Comparison of ENCODE assay signal across 14 cellular contexts in the genomic region with DNA sequence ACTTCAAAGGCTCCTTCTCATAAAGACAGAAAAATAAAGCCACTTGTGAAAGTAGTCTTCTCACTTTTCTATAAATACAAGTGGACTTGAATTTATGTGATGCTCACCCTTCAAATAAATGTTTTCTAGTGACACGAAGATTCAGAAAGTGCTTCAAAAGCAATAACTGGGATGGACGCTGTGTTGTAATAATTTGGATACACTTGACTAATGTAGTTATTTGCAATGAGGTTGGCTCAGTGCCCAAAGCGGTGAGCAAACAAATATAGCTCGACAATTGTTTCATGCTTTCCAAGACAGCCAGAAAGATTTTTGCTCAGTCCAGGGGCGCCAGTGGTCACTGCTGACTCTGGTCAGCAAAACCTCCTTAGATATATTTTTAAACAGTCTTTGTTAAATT.
DNase-seq lines count a peak whose midpoint lies in the region; ATAC-seq and TF ChIP-seq lines count a peak whose summit lies in the region.
"Had no signal": no experiment of that assay in that cellular context is flagged by ENCODE, and none has a peak within 500 bp of the region (broad histone marks: within the 10 kb centered on the region; RNA-seq: fewer than 3 reads in every experiment).

No MANE protein-coding gene starts in this region.

- no peak overlapping the region for H2AK5ac ChIP-seq in neuronal stem cell (ENCODE audit: low read depth, low read length)

- H3K18ac ChIP-seq in neuronal stem cell (ENCODE audit: low read length) = no peak overlapping the region

- no peak for TF ChIP-seq CTCF in Panc1 (IDR thresholded peaks at IDR 0.05)

- H2BK5ac ChIP-seq in neuronal stem cell (ENCODE audit: low read length) = no peak overlapping the region

- H3K4ac ChIP-seq in neuronal stem cell (ENCODE audit: low read length) = no peak overlapping the region

- WGBS in GM23248 (ENCODE audit: low coverage in 1 of 2, low lambda C conversion rate in 2 of 2, missing lambda C conversion rate in 2 of 2), 2 experiments = 16 to 19% methylated on average over 5 of the region's 5 CpGs
- no CpG with 5 or more reads among the region's 5 CpGs for WGBS in neuronal stem cell (ENCODE audit: extremely low coverage in 2 of 2, insufficient read length in 2 of 2, insufficient replicate concordance in 1 of 2), 2 donors

- no peak overlapping the region for H2BK12ac ChIP-seq in neuronal stem cell (ENCODE audit: low read length)

- H3F3A ChIP-seq in GM23248 (ENCODE audit: insufficient read depth) = no peaks in the 10 kb centered on the region

- H3K4me3 ChIP-seq in GM23248 (no peak overlapping the region), Panc1 (ENCODE audit: low read depth in 2 of 2, low read length in 2 of 2) (no peak overlapping the region), neuronal stem cell (ENCODE audit: low read length in 2 of 2) (no peak overlapping the region)
- H3K4me3 ChIP-seq: SK-N-MC had no signal

- H2AFZ ChIP-seq in GM23248 (no peak overlapping the region), neuronal stem cell (ENCODE audit: low read length) (no peak overlapping the region)

- H3K27me3 ChIP-seq in GM23248 (replicated peaks; ENCODE audit: insufficient read depth) (no peaks in the 10 kb centered on the region), Panc1 (ENCODE audit: control insufficient read depth, insufficient read depth, low read length) (no peaks in the 10 kb centered on the region), neuronal stem cell (ENCODE audit: control insufficient read depth in 3 of 3, insufficient read depth in 3 of 3, low read depth in 1 of 3, low read length in 3 of 3) (no peaks in the 10 kb centered on the region)
- H3K27me3 ChIP-seq: BE2C had no signal

- H3K79me1 ChIP-seq in neuronal stem cell (ENCODE audit: low read depth, low read length) = no peaks in the 10 kb centered on the region

- H3K4me2 ChIP-seq in GM23248 (ENCODE audit: unreplicated experiment) = no peak overlapping the region
- H3K4me2 ChIP-seq in neuronal stem cell (ENCODE audit: insufficient read depth, low read length, poor library complexity, severe bottlenecking) = no peak overlapping the region

- H3K79me2 ChIP-seq in GM23248 (ENCODE audit: insufficient read depth) = no peaks in the 10 kb centered on the region

- H3K36me3 ChIP-seq in GM23248 (ENCODE audit: low read depth) (no peaks in the 10 kb centered on the region), Panc1 (ENCODE audit: control insufficient read depth, insufficient read depth, low read length) (no peaks in the 10 kb centered on the region), neuronal stem cell (replicated peaks in 1 of 2; ENCODE audit: control insufficient read depth in 2 of 2, insufficient read depth in 2 of 2, low read length in 2 of 2) (no peaks in the 10 kb centered on the region)
- H3K36me3 ChIP-seq: BE2C had no signal

- intact Hi-C loops in Panc1 (cut with micrococcal nuclease; ENCODE audit: unreplicated experiment) = no loop called here

- CTCF ChIA-PET in Panc1 (lab: Charles Lee) = no interaction called here

- no peak overlapping the region for H2BK120ac ChIP-seq in neuronal stem cell (ENCODE audit: low read depth, low read length)

- in situ Hi-C loops in GM23248 (cut with MboI) = no loop called here
- in situ Hi-C loops in Panc1 (cut with HindIII; ENCODE audit: low pct_unique_long_range_greater_than_20kb, low sequenced_read_pairs) = no loop called here

- POLR2A ChIA-PET in Panc1 (lab: Charles Lee) = no interaction called here

- no peak overlapping the region for H3K27ac ChIP-seq in GM23248
- no peak overlapping the region for H3K27ac ChIP-seq in Panc1 (ENCODE audit: low read length)
- H3K27ac ChIP-seq in neuronal stem cell (replicated peaks; ENCODE audit: low read length) = no peak overlapping the region
- H3K27ac ChIP-seq: HL-60, SK-N-MC had no signal

- no peak overlapping the region for H2BK15ac ChIP-seq in neuronal stem cell (ENCODE audit: low read length)

- no peaks in the 10 kb centered on the region for H3K4me1 ChIP-seq in GM23248 (ENCODE audit: insufficient read depth)
- H3K4me1 ChIP-seq in Panc1 (ENCODE audit: control insufficient read depth, insufficient read depth, low read length) = no peaks in the 10 kb centered on the region
- H3K4me1 ChIP-seq in neuronal stem cell (ENCODE audit: control insufficient read depth in 2 of 2, insufficient read depth in 1 of 2, low read depth in 1 of 2, low read length in 2 of 2) = no peaks in the 10 kb centered on the region
- H3K4me1 ChIP-seq: BE2C had no signal

- BruUV-seq in Panc1 (replicated peaks; lab: Mats Ljungman, UMichigan) = no TSS peak

- DNase-seq in GM23248 (peak; percentile 1), NCI-H2029 treated with DMSO at 0.1 percent for 48 hours (lab: John Stamatoyannopoulos, UW) (peak; percentile 46), Panc1 (ENCODE audit: low read depth, low spot score) (peak; percentile 15), glomerular visceral epithelial cell (ENCODE audit: extremely low spot score) (peak; percentile 1), GDM1 (lab: John Stamatoyannopoulos, UW) (no peak), neuronal stem cell (ENCODE audit: low spot score) (no peak), iPS-NIHi7 (ENCODE audit: extremely low spot score) (no peak)
- DNase-seq: activated CD4-positive, alpha-beta T cell treated with anti-CD3 and anti-CD28 coated beads for 4 hours; BE2C; central memory CD4-positive, alpha-beta T cell had no signal

- no peak overlapping the region for H4K8ac ChIP-seq in neuronal stem cell (ENCODE audit: low read depth, low read length)

- no peak for ATAC-seq in Panc1
- ATAC-seq in GM18519 (IDR thresholded peaks at IDR 0.05; ENCODE audit: low FRiP score, unreplicated experiment) = no peak
- ATAC-seq: natural killer cell treated with Interleukin-12 subunit alpha and Interleukin-12 subunit beta and Interleukin-15 and Interleukin-18, amount 100 ng/mL, for 72 hours had no signal

- H3K9me3 ChIP-seq in GM23248 (ENCODE audit: low read depth) = no peaks in the 10 kb centered on the region
- no peaks in the 10 kb centered on the region for H3K9me3 ChIP-seq in Panc1 (ENCODE audit: control insufficient read depth, insufficient read depth, low read depth, low read length)
- no peaks in the 10 kb centered on the region for H3K9me3 ChIP-seq in neuronal stem cell (replicated peaks in 1 of 2; ENCODE audit: control insufficient read depth in 2 of 2, insufficient read depth in 1 of 2, low read depth in 1 of 2, low read length in 2 of 2)
- H3K9me3 ChIP-seq: BE2C had no signal

- no peak overlapping the region for H3K23ac ChIP-seq in neuronal stem cell (ENCODE audit: low read depth, low read length, poor library complexity)

- no peak overlapping the region for H3K14ac ChIP-seq in neuronal stem cell (ENCODE audit: low read length)

- no peaks in the 10 kb centered on the region for H3K9me2 ChIP-seq in GM23248 (ENCODE audit: insufficient read depth)

- no peak overlapping the region for H3K9ac ChIP-seq in GM23248
- H3K9ac ChIP-seq in neuronal stem cell (ENCODE audit: low read depth, low read length, poor library complexity) = no peak overlapping the region

- H4K20me1 ChIP-seq in GM23248 (ENCODE audit: insufficient read depth) = no peaks in the 10 kb centered on the region

- no peak overlapping the region for H4K91ac ChIP-seq in neuronal stem cell (ENCODE audit: low read depth, low read length, poor library complexity)

Comparison
In these comparisons a context has a peak if more than half of its experiments do, and no peak if none do; other contexts are left out.
1. DNase-seq: peak in GM23248 (single experiment), NCI-H2029 treated with DMSO at 0.1 percent for 48 hours (single experiment), Panc1 (single experiment) and glomerular visceral epithelial cell (single experiment); none in GDM1 (single experiment), neuronal stem cell (single experiment) and iPS-NIHi7 (single experiment).